ENCODE assay signal across 9 cellular contexts in the genomic region with DNA sequence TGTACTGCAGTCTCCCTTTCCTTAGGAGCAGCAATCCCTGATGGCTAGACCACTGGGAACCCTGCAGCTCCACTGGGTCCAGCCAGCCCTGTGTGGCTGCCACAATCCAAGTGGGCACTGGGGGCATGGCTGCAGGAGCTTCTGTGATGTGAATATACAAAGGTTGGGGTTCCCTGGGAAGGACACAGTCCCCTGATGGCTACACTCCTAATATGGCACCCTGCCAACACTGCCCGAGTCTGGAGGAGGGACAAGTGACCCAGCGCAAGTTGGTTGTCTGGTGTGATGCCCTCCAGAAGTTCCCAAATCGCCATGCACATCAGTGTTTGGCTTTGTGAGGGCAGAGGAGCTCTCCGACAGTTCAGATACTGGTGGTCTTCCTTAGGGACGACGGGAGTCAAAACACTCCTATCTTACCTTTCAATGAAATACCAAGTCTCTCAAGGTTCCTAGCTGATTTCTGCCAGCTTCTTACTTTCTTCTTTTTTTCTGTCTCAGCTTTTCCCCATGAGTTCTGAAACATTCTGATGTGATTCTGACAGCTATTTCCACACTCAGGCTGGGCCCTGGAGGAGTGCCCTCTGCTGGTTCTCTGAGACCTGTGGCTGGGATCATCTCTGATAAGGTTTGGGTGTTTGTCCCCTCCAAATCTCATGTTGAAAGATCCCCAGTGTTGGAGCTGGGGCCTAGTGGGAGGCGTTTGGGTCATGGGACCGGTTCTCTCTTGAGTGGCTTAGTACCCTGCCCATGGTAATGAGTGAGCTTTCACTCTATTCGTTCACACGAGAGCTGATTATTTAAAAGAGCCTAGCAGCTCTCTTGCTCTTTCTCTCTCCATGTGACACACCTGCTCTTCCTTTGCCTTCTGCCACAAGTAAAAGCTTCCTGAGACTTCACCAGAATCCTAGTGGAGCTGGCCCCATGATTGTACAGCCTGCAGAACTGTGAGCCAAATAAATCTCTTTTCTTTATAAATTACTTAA. TPM values are rescaled to one million over a fixed set of nuclear protein-coding genes. Genes with fewer than 3 reads are reported as not detected.
DNase-seq lines count a peak whose midpoint lies in the region; ATAC-seq and TF ChIP-seq lines count a peak whose summit lies in the region.
"Had no signal": no experiment of that assay in that cellular context is flagged by ENCODE, and none has a peak within 500 bp of the region (broad histone marks: within the 10 kb centered on the region; RNA-seq: fewer than 3 reads in every experiment).

No MANE protein-coding gene starts in this region.

- peak; percentile 18 for DNase-seq in EL
- DNase-seq in dermis blood vessel endothelial cell: peak; percentile 39
- peak; percentile 23 for DNase-seq in natural killer cell treated with Interleukin-12 subunit alpha and Interleukin-12 subunit beta and Interleukin-15 and Interleukin-18, amount 100 ng/mL, for 72 hours (ENCODE audit: low spot score)
- DNase-seq in mucosa of descending colon: no peak
- no peak for DNase-seq in NCI-H510A (lab: John Stamatoyannopoulos, UW)
- no peak for DNase-seq in glomerular visceral epithelial cell (ENCODE audit: extremely low spot score)
- no peak for DNase-seq in hippocampal formation (lab: John Stamatoyannopoulos, UW)
- DNase-seq: T-helper 9 cell had no signal

- intact Hi-C loops in mucosa of descending colon (cut with DNase I, micrococcal nuclease): no loop called here

- H3K9me3 ChIP-seq in mucosa of descending colon: no peaks in the 10 kb centered on the region

- no peak overlapping the region for H3K27ac Mint-ChIP-seq in natural killer cell treated with Interleukin-12 subunit alpha and Interleukin-12 subunit beta and Interleukin-15 and Interleukin-18, amount 100 ng/mL, for 72 hours

- H3K4me3 Mint-ChIP-seq in natural killer cell treated with Interleukin-12 subunit alpha and Interleukin-12 subunit beta and Interleukin-15 and Interleukin-18, amount 100 ng/mL, for 72 hours: no peak overlapping the region

- no peaks in the 10 kb centered on the region for H3K4me1 Mint-ChIP-seq in natural killer cell treated with Interleukin-12 subunit alpha and Interleukin-12 subunit beta and Interleukin-15 and Interleukin-18, amount 100 ng/mL, for 72 hours (ENCODE audit: low read depth in 2 of 2)

- H3K9me3 Mint-ChIP-seq in natural killer cell treated with Interleukin-12 subunit alpha and Interleukin-12 subunit beta and Interleukin-15 and Interleukin-18, amount 100 ng/mL, for 72 hours: no peaks in the 10 kb centered on the region

- peak; percentile 61 for TF ChIP-seq CTCF in LNCAP (IDR thresholded peaks at IDR 0.05)
- no peak for TF ChIP-seq CTCF in mucosa of descending colon (IDR thresholded peaks at IDR 0.05)

- H3K4me3 ChIP-seq in mucosa of descending colon: no peak overlapping the region

- H3K36me3 ChIP-seq in mucosa of descending colon (ENCODE audit: low read depth): no peaks in the 10 kb centered on the region

- no peak for ATAC-seq in natural killer cell treated with Interleukin-12 subunit alpha and Interleukin-12 subunit beta and Interleukin-15 and Interleukin-18, amount 100 ng/mL, for 72 hours
- ATAC-seq in mucosa of descending colon: no peak

- no peaks in the 10 kb centered on the region for H3K4me1 ChIP-seq in mucosa of descending colon (ENCODE audit: low read depth)

- H3K27me3 Mint-ChIP-seq in natural killer cell treated with Interleukin-12 subunit alpha and Interleukin-12 subunit beta and Interleukin-15 and Interleukin-18, amount 100 ng/mL, for 72 hours: peaks cover 0 to 2% of the 10 kb centered on the region in 2 donors

- no peaks in the 10 kb centered on the region for H3K36me3 Mint-ChIP-seq in natural killer cell treated with Interleukin-12 subunit alpha and Interleukin-12 subunit beta and Interleukin-15 and Interleukin-18, amount 100 ng/mL, for 72 hours

RNA-seq across cellular contexts. Expression of gene ZFP57, which starts 15.5 kb away (rescaled TPM):
- total RNA-seq in dermis blood vessel endothelial cell (1.7 TPM in 1 of 2 replicates, not detected in the other), mucosa of descending colon (not detected)
- total RNA-seq in natural killer cell treated with Interleukin-12 subunit alpha and Interleukin-12 subunit beta and Interleukin-15 and Interleukin-18, amount 100 ng/mL, for 72 hours: 1 to 10 TPM; 5.2 to 9.0 TPM

RNA-seq across cellular contexts. Expression of gene HLA-F, which starts 26.8 kb away (rescaled TPM):
- 6.7 and 68.2 TPM in 2 replicates for total RNA-seq in dermis blood vessel endothelial cell
- 100 to 1,000 TPM; 277 to 518 TPM for total RNA-seq in natural killer cell treated with Interleukin-12 subunit alpha and Interleukin-12 subunit beta and Interleukin-15 and Interleukin-18, amount 100 ng/mL, for 72 hours
- 100 to 1,000 TPM; 151 to 416 (median 198) TPM for total RNA-seq in mucosa of descending colon

RNA-seq across cellular contexts. Expression of gene MOG, which starts 39.5 kb away (rescaled TPM):
- not detected in 2 replicates for total RNA-seq in dermis blood vessel endothelial cell
- total RNA-seq in natural killer cell treated with Interleukin-12 subunit alpha and Interleukin-12 subunit beta and Interleukin-15 and Interleukin-18, amount 100 ng/mL, for 72 hours: not detected
- total RNA-seq in mucosa of descending colon: not detected

Comparison
In these comparisons a context has a peak if more than half of its experiments do, and no peak if none do; other contexts are left out.
1. DNase-seq: peak in EL (single experiment), dermis blood vessel endothelial cell (single experiment) and natural killer cell treated with Interleukin-12 subunit alpha and Interleukin-12 subunit beta and Interleukin-15 and Interleukin-18, amount 100 ng/mL, for 72 hours (single experiment); none in mucosa of descending colon (0 of 3), NCI-H510A (single experiment), glomerular visceral epithelial cell (single experiment) and hippocampal formation (0 of 2).